In genomic region chr7:10740805-10741204, GRCh38 we compare ENCODE assay signal across 21 cellular contexts.
"Had no signal": no experiment of that assay in that cellular context is flagged by ENCODE, and none has a peak within 500 bp of the region (broad histone marks: within the 10 kb centered on the region; RNA-seq: fewer than 3 reads in every experiment).

No MANE protein-coding gene starts in this region.

- H3K4me3 Mint-ChIP-seq: T-helper 1 cell treated with Interleukin-12 subunit alpha and Interleukin-12 subunit beta and Interleukin-4 antibody, amounts not matched to agents 30 μg/mL and 1 μg/mL, for 36 hours had no signal

- H3K27ac Mint-ChIP-seq: T-helper 1 cell treated with Interleukin-12 subunit alpha and Interleukin-12 subunit beta and Interleukin-4 antibody, amounts not matched to agents 30 μg/mL and 1 μg/mL, for 36 hours had no signal

- H3K36me3 ChIP-seq: SJSA1 had no signal

- DNase-seq: IMR-90, Kasumi-1, KG1, MM.1S, NCI-H1092 treated with DMSO at 0.1 percent for 48 hours, NCI-H1417 treated with DMSO at 0.1 percent for 48 hours, NCI-H146, NCI-H1694 treated with DMSO at 0.1 percent for 48 hours, NCI-H1930, NCI-H2081, NCI-H2227 treated with DMSO at 0.1 percent for 48 hours, NCI-H524, NCI-H526 treated with DMSO at 0.1 percent for 48 hours, NCI-H748 treated with DMSO at 0.1 percent for 48 hours, Right ventricle myocardium superior, RPMI8226, SIG-M5 had no signal

- H3K9me3 ChIP-seq: SJSA1 had no signal

- H3K27ac ChIP-seq: SJSA1, SK-N-MC had no signal

- H3K4me3 ChIP-seq: SJSA1, SK-N-MC had no signal

- ATAC-seq: HepG2 had no signal

- H3K4me1 ChIP-seq: SJSA1 had no signal

- H3K27me3 ChIP-seq: SJSA1 had no signal
